15 cellular contexts compared by ENCODE assay signal in genomic region chr14:59583755-59584154, GRCh38. TPM values are rescaled to one million over a fixed set of nuclear protein-coding genes. Genes with fewer than 3 reads are reported as not detected.
A peak's percentile ranks its signal among the peaks of the same experiment; 100 is the strongest.
DNase-seq lines count a peak whose midpoint lies in the region; TF ChIP-seq lines count a peak whose summit lies in the region.
"Had no signal": no experiment of that assay in that cellular context is flagged by ENCODE, and none has a peak within 500 bp of the region (broad histone marks: within the 10 kb centered on the region; RNA-seq: fewer than 3 reads in every experiment).

No MANE protein-coding gene starts in this region.

- TF ChIP-seq POLR2A in breast epithelium (IDR thresholded peaks at IDR 0.05) = no peak

- H3K4me3 ChIP-seq in breast epithelium (no peak overlapping the region), endodermal cell (ENCODE audit: low read length) (no peak overlapping the region)
- H3K4me3 ChIP-seq: BLaER1, colonic mucosa, hepatocyte had no signal

- H3K36me3 Mint-ChIP-seq in MCF 10A (ENCODE audit: insufficient read depth, unreplicated experiment) (peaks cover 5% of the 10 kb centered on the region), endodermal cell (ENCODE audit: low read depth) (no peaks in the 10 kb centered on the region), type B pancreatic cell (no peaks in the 10 kb centered on the region)
- H3K36me3 Mint-ChIP-seq: IgD-negative memory B cell; stimulated activated effector memory CD8-positive, alpha-beta T cell treated with anti-CD3 and anti-CD28 coated beads, Interleukin-12 subunit alpha, Interleukin-12 subunit beta, amount 100 ng/mL, for 72 hours had no signal

- no peaks in the 10 kb centered on the region for H3K9me3 ChIP-seq in breast epithelium
- no peaks in the 10 kb centered on the region for H3K9me3 ChIP-seq in endodermal cell (ENCODE audit: control insufficient read depth, low read length)
- H3K9me3 ChIP-seq: BLaER1, colonic mucosa had no signal

- intact Hi-C loops in MCF 10A (cut with micrococcal nuclease) (no loop called here), breast epithelium (cut with DNase I; ENCODE audit: low total_unique reads) (no loop called here)

- H3K4me1 Mint-ChIP-seq in MCF 10A (ENCODE audit: insufficient read depth, unreplicated experiment) (peaks cover 5% of the 10 kb centered on the region), endodermal cell (no peaks in the 10 kb centered on the region), type B pancreatic cell (ENCODE audit: unreplicated experiment) (peaks cover 4% of the 10 kb centered on the region)

- BruUV-seq in MCF 10A (replicated peaks; lab: Mats Ljungman, UMichigan) = no TSS peak

- no peak overlapping the region for H3K9ac ChIP-seq in endodermal cell (ENCODE audit: extremely low read depth, low read length, poor library complexity, severe bottlenecking)
- H3K9ac ChIP-seq: BLaER1 had no signal

- POLR2A ChIA-PET in MCF 10A (lab: Yijun Ruan, JAX) = interaction anchor here (0.6 kb wide), 1 partner anchor 664 kb away, joined by 3 read pairs; no protein-coding TSS in a partner anchor

- H3K27ac Mint-ChIP-seq in MCF 10A (ENCODE audit: low read depth, unreplicated experiment) (no peak overlapping the region), endodermal cell (no peak overlapping the region), type B pancreatic cell (no peak overlapping the region)
- H3K27ac Mint-ChIP-seq: IgD-negative memory B cell; stimulated activated effector memory CD8-positive, alpha-beta T cell treated with anti-CD3 and anti-CD28 coated beads, Interleukin-12 subunit alpha, Interleukin-12 subunit beta, amount 100 ng/mL, for 72 hours had no signal

- H3K27me3 Mint-ChIP-seq in MCF 10A (ENCODE audit: insufficient read depth, unreplicated experiment) (no peaks in the 10 kb centered on the region), endodermal cell (ENCODE audit: insufficient read depth) (no peaks in the 10 kb centered on the region), type B pancreatic cell (peaks cover 10% of the 10 kb centered on the region)

- no peaks in the 10 kb centered on the region for H3K36me3 ChIP-seq in breast epithelium
- H3K36me3 ChIP-seq in endodermal cell (ENCODE audit: control insufficient read depth, insufficient read depth, low read length) = no peaks in the 10 kb centered on the region
- H3K36me3 ChIP-seq: BLaER1, colonic mucosa had no signal

- TF ChIP-seq CTCF in MCF 10A (IDR thresholded peaks at IDR 0.05; ENCODE audit: unreplicated experiment) (no peak), breast epithelium (IDR thresholded peaks at IDR 0.05) (no peak), endodermal cell (conservative IDR thresholded peaks at IDR 0.05) (no peak), type B pancreatic cell (conservative IDR thresholded peaks at IDR 0.05) (no peak)

- DNase-seq in MCF 10A (ENCODE audit: unreplicated experiment) (peak; percentile 3), breast epithelium (ENCODE audit: low spot score in 2 of 2) (no peak), NCI-H526 treated with DMSO at 0.1 percent for 48 hours (lab: John Stamatoyannopoulos, UW) (peak; percentile 9), endodermal cell (peak; percentile 57), stromal cell of bone marrow (ENCODE audit: low read depth) (peak; percentile 12), T-helper 1 cell (no peak), type B pancreatic cell (ENCODE audit: extremely low spot score, unreplicated experiment) (no peak)
- DNase-seq in stimulated activated CD4-positive, alpha-beta T cell treated with anti-CD3 and anti-CD28 coated beads, Interleukin-4, amount 100 ng/mL, for 24 hours = no peak
- DNase-seq: colonic mucosa, NCI-H748 treated with DMSO at 0.1 percent for 48 hours, T-helper 2 cell had no signal

- no peaks in the 10 kb centered on the region for H3K27me3 ChIP-seq in breast epithelium
- no peaks in the 10 kb centered on the region for H3K27me3 ChIP-seq in endodermal cell (ENCODE audit: control insufficient read depth, insufficient read depth, low read length, poor library complexity, severe bottlenecking)
- H3K27me3 ChIP-seq: BLaER1, colonic mucosa, hepatocyte had no signal

- H3K4me3 Mint-ChIP-seq in MCF 10A (ENCODE audit: unreplicated experiment) (no peak overlapping the region), endodermal cell (no peak overlapping the region), type B pancreatic cell (no peak overlapping the region)
- H3K4me3 Mint-ChIP-seq: stimulated activated effector memory CD8-positive, alpha-beta T cell treated with anti-CD3 and anti-CD28 coated beads, Interleukin-12 subunit alpha, Interleukin-12 subunit beta, amount 100 ng/mL, for 72 hours had no signal

- 85 to 91% methylated on average over 2 of the region's 2 CpGs for WGBS in endodermal cell (ENCODE audit: insufficient coverage in 1 of 2, insufficient read length in 1 of 2), 2 experiments

- no peaks in the 10 kb centered on the region for H3K4me1 ChIP-seq in breast epithelium
- H3K4me1 ChIP-seq in endodermal cell (ENCODE audit: control insufficient read depth, insufficient read depth, low read length) = no peaks in the 10 kb centered on the region
- H3K4me1 ChIP-seq: colonic mucosa had no signal

- CTCF ChIA-PET in MCF 10A (lab: Yijun Ruan, JAX) = interaction anchor here (0.6 to 1.1 kb wide), 2 partner anchors 25 to 77 kb away, joined by 3 to 6 read pairs; no protein-coding TSS in a partner anchor

- no peaks in the 10 kb centered on the region for H3K9me3 Mint-ChIP-seq in MCF 10A (ENCODE audit: unreplicated experiment)
- H3K9me3 Mint-ChIP-seq in endodermal cell = no peaks in the 10 kb centered on the region
- H3K9me3 Mint-ChIP-seq in type B pancreatic cell = no peaks in the 10 kb centered on the region
- H3K9me3 Mint-ChIP-seq: IgD-negative memory B cell; stimulated activated effector memory CD8-positive, alpha-beta T cell treated with anti-CD3 and anti-CD28 coated beads, Interleukin-12 subunit alpha, Interleukin-12 subunit beta, amount 100 ng/mL, for 72 hours had no signal

- H3K27ac ChIP-seq in breast epithelium (no peak overlapping the region), endodermal cell (ENCODE audit: low read depth, low read length) (no peak overlapping the region)
- H3K27ac ChIP-seq: BLaER1, colonic mucosa, hepatocyte had no signal

RNA-seq across cellular contexts. Expression of gene CCDC175, which starts 7.1 kb away (rescaled TPM):
- total RNA-seq in MCF 10A (2022) (not detected in 2 replicates), breast epithelium (under 1 TPM in 1 of 3 donors, not detected in 2; 0.33 TPM), endodermal cell (under 1 TPM; 0.53 to 0.66 TPM), type B pancreatic cell (ENCODE audit: low replicate concordance) (0.39 TPM in 1 of 2 replicates, not detected in the other)
- polyA plus RNA-seq in endodermal cell (2013, experiment 1 of 2) = 0.25 TPM
- polyA plus RNA-seq in endodermal cell (2013, experiment 2 of 2) = 0.37 TPM
- total RNA-seq: hepatocyte had no signal
- polyA plus RNA-seq: hepatocyte, IgD-negative memory B cell had no signal

Comparison
In these comparisons a context has a peak if more than half of its experiments do, and no peak if none do; other contexts are left out.
1. DNase-seq: peak in MCF 10A (single experiment), NCI-H526 treated with DMSO at 0.1 percent for 48 hours (single experiment), endodermal cell (single experiment) and stromal cell of bone marrow (single experiment); none in breast epithelium (0 of 2), T-helper 1 cell (0 of 5), stimulated activated CD4-positive, alpha-beta T cell treated with anti-CD3 and anti-CD28 coated beads, Interleukin-4, amount 100 ng/mL, for 24 hours (single experiment) and type B pancreatic cell (single experiment).